Comparison of ENCODE assay signal across 26 cellular contexts in genomic region chr15:25052191-25052999, GRCh38.
DNase-seq lines count a peak whose midpoint lies in the region; ATAC-seq and TF ChIP-seq lines count a peak whose summit lies in the region.
"Had no signal": no experiment of that assay in that cellular context is flagged by ENCODE, and none has a peak within 500 bp of the region (broad histone marks: within the 10 kb centered on the region; RNA-seq: fewer than 3 reads in every experiment).

No MANE protein-coding gene starts in this region.

- TF ChIP-seq CTCF in chondrocyte (IDR thresholded peaks at IDR 0.05): no peak
- TF ChIP-seq CTCF in right lobe of liver (IDR thresholded peaks at IDR 0.05): no peak
- TF ChIP-seq CTCF in spleen (IDR thresholded peaks at IDR 0.05 in 8 of 11, conservative IDR thresholded peaks at IDR 0.05 in 3 of 11): no peak

- no peak overlapping the region for H3K27ac Mint-ChIP-seq in chondrocyte (ENCODE audit: unreplicated experiment)
- H3K27ac Mint-ChIP-seq: activated CD4-positive, alpha-beta T cell treated with anti-CD3 and anti-CD28 coated beads, Interleukin-2, amount 10 ng/mL, durations not matched to agents 24 days and 14 days; activated naive CD8-positive, alpha-beta T cell treated with anti-CD3 and anti-CD28 coated beads for 36 hours; activated T-helper 1 cell treated with anti-CD3 and anti-CD28 coated beads, Interleukin-12 subunit alpha, Interleukin-12 subunit beta, Interleukin-2, Interleukin-4 antibody, amounts not matched to agents 30 ng/mL and 10 ng/mL and 1 ng/mL, durations not matched to agents 14 hours and 24 hours and 36 hours; HFFc6; natural killer cell treated with Interleukin-12 subunit alpha and Interleukin-12 subunit beta and Interleukin-15 and Interleukin-18, amount 100 ng/mL, for 72 hours had no signal

- H3K36me3 Mint-ChIP-seq in chondrocyte (ENCODE audit: low read depth): peaks cover 94% of the 10 kb centered on the region

- H3K27me3 ChIP-seq in BLaER1 treated with 17β-estradiol and CSF1 and Interleukin-3, amounts not matched to agents 10 nM and 100 nM: no peaks in the 10 kb centered on the region
- no peaks in the 10 kb centered on the region for H3K27me3 ChIP-seq in right lobe of liver
- no peaks in the 10 kb centered on the region for H3K27me3 ChIP-seq in spleen (replicated peaks in 1 of 7)
- H3K27me3 ChIP-seq: left lung, MG63, pancreas had no signal

- H3K27ac ChIP-seq in BLaER1 treated with 17β-estradiol and CSF1 and Interleukin-3, amounts not matched to agents 10 nM and 100 nM: no peak overlapping the region
- H3K27ac ChIP-seq in right lobe of liver: no peak overlapping the region
- no peak overlapping the region for H3K27ac ChIP-seq in spleen
- H3K27ac ChIP-seq: C4-2B, left lung, pancreas had no signal

- peaks cover 94 to 97% (median 96%) of the 10 kb centered on the region in 11 experiments for H3K36me3 ChIP-seq in BLaER1 treated with 17β-estradiol and CSF1 and Interleukin-3, amounts not matched to agents 10 nM and 100 nM
- peaks cover 0 to 25% (median 0%) of the 10 kb centered on the region in 4 donors for H3K36me3 ChIP-seq in right lobe of liver
- H3K36me3 ChIP-seq in spleen: peaks cover 6 to 99% (median 79%) of the 10 kb centered on the region in 6 donors
- H3K36me3 ChIP-seq: MG63 had no signal

- WGBS in right lobe of liver (ENCODE audit: insufficient coverage, low coverage, low lambda C conversion rate, missing lambda C conversion rate): 73% methylated on average over 4 of the region's 14 CpGs
- 86 to 91% (median 87%) methylated on average over 14 of the region's 14 CpGs for WGBS in spleen, 5 donors

- H3K4me1 Mint-ChIP-seq in chondrocyte (ENCODE audit: low read depth): no peaks in the 10 kb centered on the region
- H3K4me1 Mint-ChIP-seq: activated CD4-positive, alpha-beta T cell treated with anti-CD3 and anti-CD28 coated beads, Interleukin-2, amount 10 ng/mL, durations not matched to agents 24 days and 14 days; activated naive CD8-positive, alpha-beta T cell treated with anti-CD3 and anti-CD28 coated beads for 36 hours had no signal

- peak; percentile 52 for DNase-seq in chondrocyte (ENCODE audit: low spot score)
- DNase-seq in right lobe of liver: peak in 2 of 3 donors; percentile 22 to 30
- peak; percentile 38 for DNase-seq in spleen
- no peak for DNase-seq in G401 (ENCODE audit: low spot score)
- no peak for DNase-seq in activated effector memory CD4-positive, alpha-beta T cell treated with anti-CD3 and anti-CD28 coated beads, Interleukin-2, amount 50 U/mL, for 16 hours
- no peak for DNase-seq in GM19240 (ENCODE audit: insufficient read length, low spot score)
- DNase-seq: activated CD4-positive, alpha-beta T cell treated with anti-CD3 and anti-CD28 coated beads, Interleukin-2, amount 10 ng/mL, durations not matched to agents 24 days and 14 days; activated naive CD8-positive, alpha-beta T cell treated with anti-CD3 and anti-CD28 coated beads for 36 hours; EL; foreskin fibroblast; HFFc6; left lung; MG63; midbrain; NCI-H1417 treated with DMSO at 0.1 percent for 48 hours; NCI-H2081 treated with DMSO at 0.1 percent for 48 hours; NCI-H345; NCI-H82; substantia nigra had no signal

- TF ChIP-seq POLR2A in right lobe of liver (IDR thresholded peaks at IDR 0.05): no peak
- no peak for TF ChIP-seq POLR2A in spleen (IDR thresholded peaks at IDR 0.05)

- no peaks in the 10 kb centered on the region for H4K20me1 ChIP-seq in BLaER1 treated with 17β-estradiol and CSF1 and Interleukin-3, amounts not matched to agents 10 nM and 100 nM

- no peaks in the 10 kb centered on the region for H3K27me3 Mint-ChIP-seq in chondrocyte (ENCODE audit: low read depth)
- H3K27me3 Mint-ChIP-seq: activated CD4-positive, alpha-beta T cell treated with anti-CD3 and anti-CD28 coated beads, Interleukin-2, amount 10 ng/mL, durations not matched to agents 24 days and 14 days; activated naive CD8-positive, alpha-beta T cell treated with anti-CD3 and anti-CD28 coated beads for 36 hours; natural killer cell treated with Interleukin-12 subunit alpha and Interleukin-12 subunit beta and Interleukin-15 and Interleukin-18, amount 100 ng/mL, for 72 hours had no signal

- in situ Hi-C loops in G401 (cut with HindIII; ENCODE audit: low sequenced_read_pairs): no loop called here

- ATAC-seq in right lobe of liver: no peak
- ATAC-seq: K562; left lung; natural killer cell treated with Interleukin-12 subunit alpha and Interleukin-12 subunit beta and Interleukin-15 and Interleukin-18, amount 100 ng/mL, for 72 hours; pancreas; SK-N-SH treated with all-trans-retinoic acid at 6 μM for 48 hours had no signal

- peaks cover 97 to 99% (median 98%) of the 10 kb centered on the region in 11 experiments for H3K9me3 ChIP-seq in BLaER1 treated with 17β-estradiol and CSF1 and Interleukin-3, amounts not matched to agents 10 nM and 100 nM (replicated peaks in 1 of 11)
- H3K9me3 ChIP-seq in right lobe of liver (peaks cover 4 to 46% (median 16%) of the 10 kb centered on the region in 4 donors), spleen (peaks cover 55 to 100% (median 100%) of the 10 kb centered on the region in 8 donors)
- H3K9me3 ChIP-seq: MG63 had no signal

- H3K9me3 Mint-ChIP-seq in chondrocyte (ENCODE audit: low read depth): peaks cover 94% of the 10 kb centered on the region

- H3K4me3 Mint-ChIP-seq in chondrocyte (ENCODE audit: unreplicated experiment): no peak overlapping the region
- H3K4me3 Mint-ChIP-seq: activated CD4-positive, alpha-beta T cell treated with anti-CD3 and anti-CD28 coated beads, Interleukin-2, amount 10 ng/mL, durations not matched to agents 24 days and 14 days; activated naive CD8-positive, alpha-beta T cell treated with anti-CD3 and anti-CD28 coated beads for 36 hours; activated T-helper 1 cell treated with anti-CD3 and anti-CD28 coated beads, Interleukin-12 subunit alpha, Interleukin-12 subunit beta, Interleukin-2, Interleukin-4 antibody, amounts not matched to agents 30 ng/mL and 10 ng/mL and 1 ng/mL, durations not matched to agents 14 hours and 24 hours and 36 hours; HFFc6; natural killer cell treated with Interleukin-12 subunit alpha and Interleukin-12 subunit beta and Interleukin-15 and Interleukin-18, amount 100 ng/mL, for 72 hours had no signal

- H3K4me3 ChIP-seq in BLaER1 treated with 17β-estradiol and CSF1 and Interleukin-3, amounts not matched to agents 10 nM and 100 nM: peak overlapping the region in 9 of 10 experiments; percentile 5 to 51 (median 32); a peak in 12 of 20 replicates
- H3K4me3 ChIP-seq in right lobe of liver: no peak overlapping the region
- peak overlapping the region in 1 of 8 donors; percentile 42 for H3K4me3 ChIP-seq in spleen
- H3K4me3 ChIP-seq: K562, left lung, MG63, pancreas had no signal

- intact Hi-C loops in right lobe of liver (cut with DNase I) (no loop called here), spleen (cut with DNase I; ENCODE audit: low total_unique reads) (no loop called here)

- H3K9ac ChIP-seq in BLaER1 treated with 17β-estradiol and CSF1 and Interleukin-3, amounts not matched to agents 10 nM and 100 nM: no peak overlapping the region

- H3K4me1 ChIP-seq in BLaER1 treated with 17β-estradiol and CSF1 and Interleukin-3, amounts not matched to agents 10 nM and 100 nM: no peaks in the 10 kb centered on the region
- H3K4me1 ChIP-seq in right lobe of liver (no peaks in the 10 kb centered on the region), spleen (no peaks in the 10 kb centered on the region)
- H3K4me1 ChIP-seq: left lung, pancreas had no signal

- no peak overlapping the region for H3K4me2 ChIP-seq in BLaER1 treated with 17β-estradiol and CSF1 and Interleukin-3, amounts not matched to agents 10 nM and 100 nM

Comparison
In these comparisons a context has a peak if more than half of its experiments do, and no peak if none do; other contexts are left out.
1. H3K4me3 ChIP-seq: peak in BLaER1 treated with 17β-estradiol and CSF1 and Interleukin-3, amounts not matched to agents 10 nM and 100 nM (9 of 10); none in right lobe of liver (0 of 3).
2. DNase-seq: peak in chondrocyte (single experiment), right lobe of liver (2 of 3) and spleen (single experiment); none in G401 (single experiment), activated effector memory CD4-positive, alpha-beta T cell treated with anti-CD3 and anti-CD28 coated beads, Interleukin-2, amount 50 U/mL, for 16 hours (single experiment) and GM19240 (single experiment).